In the genomic region with DNA sequence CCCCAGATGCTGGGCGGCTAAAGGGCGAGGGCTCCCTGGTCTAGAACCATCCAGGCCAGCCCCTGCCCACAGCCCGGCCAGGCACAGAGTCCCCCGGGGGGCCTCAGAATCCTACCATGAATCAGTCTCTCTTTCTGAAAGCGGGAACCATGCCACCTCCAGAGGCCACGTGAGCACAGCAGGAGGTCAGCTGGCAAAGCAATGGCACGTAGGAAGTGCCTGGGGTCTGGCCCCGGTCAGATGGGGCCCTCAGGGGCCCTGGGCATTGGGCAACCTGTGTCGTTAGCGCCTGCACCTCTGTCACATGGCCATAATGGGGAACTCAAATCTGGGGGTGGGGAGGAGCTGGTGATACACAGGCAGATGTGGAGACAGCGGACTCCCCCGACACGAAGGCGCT, we compare ENCODE assay signal across 22 cellular contexts. TPM values are rescaled to one million over a fixed set of nuclear protein-coding genes. Genes with fewer than 3 reads are reported as not detected.
DNase-seq lines count a peak whose midpoint lies in the region; ATAC-seq and TF ChIP-seq lines count a peak whose summit lies in the region.
"Had no signal": no experiment of that assay in that cellular context is flagged by ENCODE, and none has a peak within 500 bp of the region (broad histone marks: within the 10 kb centered on the region; RNA-seq: fewer than 3 reads in every experiment).

No MANE protein-coding gene starts in this region.

- H3K36me3 Mint-ChIP-seq in stimulated activated memory B cell treated with anti-CD40 and anti-IgM and Interleukin-4, amounts not matched to agents 10 μg/mL and 1 μg/mL and 100 μg/mL, for 72 hours = peaks cover 31% of the 10 kb centered on the region

- H3K4me3 ChIP-seq in dorsolateral prefrontal cortex = no peak overlapping the region
- H3K4me3 ChIP-seq: ascending aorta, right atrium auricular region, vagina had no signal

- peak; percentile 75 for DNase-seq in GF-D8 (lab: John Stamatoyannopoulos, UW)
- peak; percentile 82 for DNase-seq in NOMO-1 treated with dmso at 0.1 percent for 144 hours (lab: John Stamatoyannopoulos, UW; ENCODE audit: unreplicated experiment)
- peak in 4 of 10 donors; percentile 54 to 84 (median 65) for DNase-seq in dorsolateral prefrontal cortex
- DNase-seq in substantia nigra (lab: John Stamatoyannopoulos, UW) = peak in 32 of 49 donors; percentile 9 to 85 (median 45)
- no peak for DNase-seq in erythroblast (lab: John Stamatoyannopoulos, UW)
- no peak for DNase-seq in NCI-H2171 (lab: John Stamatoyannopoulos, UW)
- DNase-seq: activated CD4-positive, alpha-beta T cell treated with anti-CD3 and anti-CD28 coated beads for 36 hours; activated CD8-positive, alpha-beta memory T cell treated with anti-CD3 and anti-CD28 coated beads, Interleukin-2, amount 50 U/mL, for 48 hours; activated naive CD4-positive, alpha-beta T cell; HCEC 1CT; NCI-H1048; NCI-H2029; SHP77; stimulated activated naive CD4-positive, alpha-beta T cell treated with Interleukin-2 at 50 U/mL for 16 hours had no signal

- ATAC-seq in stimulated activated memory B cell treated with anti-CD40 and anti-IgM and Interleukin-4, amounts not matched to agents 10 μg/mL and 1 μg/mL and 100 μg/mL, for 72 hours = no peak
- ATAC-seq: activated CD4-positive, alpha-beta T cell treated with anti-CD3 and anti-CD28 coated beads for 36 hours had no signal

- TF ChIP-seq POLR2A in erythroblast (IDR thresholded peaks at IDR 0.05; ENCODE audit: low read length) = no peak

- TF ChIP-seq CTCF in dorsolateral prefrontal cortex (IDR thresholded peaks at IDR 0.05 in 54 of 56, conservative IDR thresholded peaks at IDR 0.05 in 2 of 56; ENCODE audit: low read depth in 1 of 56, partially characterized antibody in 56 of 56) = no peak

- H3K9me3 Mint-ChIP-seq in stimulated activated memory B cell treated with anti-CD40 and anti-IgM and Interleukin-4, amounts not matched to agents 10 μg/mL and 1 μg/mL and 100 μg/mL, for 72 hours = no peaks in the 10 kb centered on the region

- H3K27ac Mint-ChIP-seq in stimulated activated memory B cell treated with anti-CD40 and anti-IgM and Interleukin-4, amounts not matched to agents 10 μg/mL and 1 μg/mL and 100 μg/mL, for 72 hours = no peak overlapping the region
- H3K27ac Mint-ChIP-seq: activated CD4-positive, alpha-beta T cell treated with anti-CD3 and anti-CD28 coated beads for 36 hours; B cell had no signal

- peak overlapping the region in 57 of 59 donors; percentile 14 to 100 (median 69) for H3K27ac ChIP-seq in dorsolateral prefrontal cortex
- H3K27ac ChIP-seq in substantia nigra (ENCODE audit: low read depth, low read length, poor library complexity, severe bottlenecking) = peak overlapping the region; percentile 93
- H3K27ac ChIP-seq: ascending aorta, right atrium auricular region, vagina had no signal

- no peaks in the 10 kb centered on the region for H3K27me3 Mint-ChIP-seq in stimulated activated memory B cell treated with anti-CD40 and anti-IgM and Interleukin-4, amounts not matched to agents 10 μg/mL and 1 μg/mL and 100 μg/mL, for 72 hours
- H3K27me3 Mint-ChIP-seq: activated CD4-positive, alpha-beta T cell treated with anti-CD3 and anti-CD28 coated beads for 36 hours; B cell had no signal

- H3K4me1 Mint-ChIP-seq in stimulated activated memory B cell treated with anti-CD40 and anti-IgM and Interleukin-4, amounts not matched to agents 10 μg/mL and 1 μg/mL and 100 μg/mL, for 72 hours = peaks cover 53% of the 10 kb centered on the region

- no peaks in the 10 kb centered on the region for H3K27me3 ChIP-seq in dorsolateral prefrontal cortex
- H3K27me3 ChIP-seq: ascending aorta, right atrium auricular region, vagina had no signal

- intact Hi-C loops in dorsolateral prefrontal cortex (cut with DNase I) = loop anchor here in 1 of 2 donors (5.0 kb wide), 1 partner anchor 69 kb away; no protein-coding TSS in a partner anchor

- H3K4me3 Mint-ChIP-seq in stimulated activated memory B cell treated with anti-CD40 and anti-IgM and Interleukin-4, amounts not matched to agents 10 μg/mL and 1 μg/mL and 100 μg/mL, for 72 hours = no peak overlapping the region
- H3K4me3 Mint-ChIP-seq: activated CD4-positive, alpha-beta T cell treated with anti-CD3 and anti-CD28 coated beads for 36 hours; B cell had no signal

RNA-seq across cellular contexts. Expression of a gene that starts 8.8 kb away (rescaled TPM):
- 100 to 1,000 TPM in 14 of 120 experiments, 10 to 100 TPM in 106; 54.9 to 119 (median 77.6) TPM for total RNA-seq in dorsolateral prefrontal cortex

RNA-seq across cellular contexts. Expression of a gene that starts 9.6 kb away (rescaled TPM):
- 10 to 100 TPM in 3 of 120 experiments, 1 to 10 TPM in 117; 1.0 to 11.2 (median 4.6) TPM for total RNA-seq in dorsolateral prefrontal cortex
- total RNA-seq: ascending aorta, fibroblast of villous mesenchyme, G401, NCI-H460, right atrium auricular region, vagina had no signal

RNA-seq across cellular contexts. Expression of a gene that starts 24.1 kb away (rescaled TPM):
- total RNA-seq in dorsolateral prefrontal cortex = 10 to 100 TPM; 10.1 to 58.3 (median 26.2) TPM

RNA-seq across cellular contexts. Expression of a gene that starts 36.7 kb away (rescaled TPM):
- total RNA-seq in dorsolateral prefrontal cortex = 1 to 10 TPM in 27 of 120 experiments, under 1 TPM in 93; 0.13 to 1.7 (median 0.63) TPM
- total RNA-seq: G401 had no signal

RNA-seq across cellular contexts. Expression of a gene that starts 42.5 kb away (rescaled TPM):
- 10 to 100 TPM; 46.4 to 99.1 (median 71.7) TPM for total RNA-seq in dorsolateral prefrontal cortex

Comparison
In these comparisons a context has a peak if more than half of its experiments do, and no peak if none do; other contexts are left out.
1. DNase-seq: peak in GF-D8 (single experiment), NOMO-1 treated with dmso at 0.1 percent for 144 hours (single experiment) and substantia nigra (32 of 49); none in erythroblast (0 of 2) and NCI-H2171 (single experiment).